Comparison of ENCODE assay signal across 8 cellular contexts in genomic region chr14:50830044-50830931, GRCh38. TPM values are rescaled to one million over a fixed set of nuclear protein-coding genes. Genes with fewer than 3 reads are reported as not detected.
DNase-seq lines count a peak whose midpoint lies in the region; ATAC-seq, FAIRE-seq and TF ChIP-seq lines count a peak whose summit lies in the region.

No MANE protein-coding gene starts in this region.

- DNase-seq in GM12892 (ENCODE audit: insufficient read length) (peak; percentile 41), NCI-H1105 treated with DMSO at 0.1 percent for 48 hours (lab: John Stamatoyannopoulos, UW) (peak; percentile 69), cerebellum (ENCODE audit: low spot score) (peak; percentile 55), left kidney (ENCODE audit: low read depth, low spot score) (peak; percentile 77), dedifferentiated amniotic fluid mesenchymal stem cell (ENCODE audit: extremely low spot score) (no peak)
- DNase-seq in stimulated activated CD4-positive, alpha-beta T cell treated with anti-CD3 and anti-CD28 coated beads, Interleukin-2, amount 100 ng/mL, for 24 hours: peak; percentile 67 to 70

- no peak for TF ChIP-seq POLR2A in GM12892 (IDR thresholded peaks at IDR 0.05; ENCODE audit: low read depth, low read length)

- peak; percentile 38 for FAIRE-seq in GM12892 (lab: Jason Lieb, UNC)

- peak; percentile 47 for ATAC-seq in HG02642 (IDR thresholded peaks at IDR 0.05; ENCODE audit: poor library complexity, unreplicated experiment)
- ATAC-seq in activated CD4-positive, CD25-positive, alpha-beta regulatory T cell treated with anti-CD3 and anti-CD28 coated beads, Interleukin-2, amount 50 U/mL, for 24 hours: peak; percentile 46 to 57

RNA-seq across cellular contexts. Expression of gene NIN, which starts 0.7 kb away (rescaled TPM):
- polyA plus RNA-seq in GM12892 (2012; ENCODE audit: missing spikeins): 56.2 TPM
- 58.8 TPM for total RNA-seq in cerebellum

RNA-seq across cellular contexts. Expression of gene ABHD12B, which starts 41.6 kb away (rescaled TPM):
- polyA plus RNA-seq in GM12892 (2012; ENCODE audit: missing spikeins): 0.64 TPM
- total RNA-seq in cerebellum: 0.18 TPM
